8 cellular contexts compared by ENCODE assay signal in the genomic region with DNA sequence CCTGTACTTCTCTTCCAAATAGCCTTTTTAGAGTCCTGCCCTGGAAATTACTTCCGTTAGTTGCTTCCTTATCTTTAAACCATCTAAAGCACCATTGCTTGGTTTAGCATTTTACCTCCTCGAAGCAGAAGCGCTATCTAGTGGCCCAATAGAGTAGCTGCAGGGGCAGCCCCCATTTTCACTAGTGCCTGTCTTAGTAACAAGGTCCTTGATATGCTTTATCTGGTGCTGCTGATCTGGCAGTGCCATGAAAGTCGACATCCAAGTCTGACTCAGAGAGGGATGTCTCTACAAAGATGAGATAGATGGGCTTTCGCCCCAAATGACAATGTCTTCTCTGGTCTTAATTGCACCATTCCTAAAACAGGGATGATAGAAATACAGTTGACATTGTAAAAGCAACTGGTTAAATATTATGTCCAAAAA. TPM values are rescaled to one million over a fixed set of nuclear protein-coding genes. Genes with fewer than 3 reads are reported as not detected.
A peak's percentile ranks its signal among the peaks of the same experiment; 100 is the strongest.
DNase-seq lines count a peak whose midpoint lies in the region; ATAC-seq and TF ChIP-seq lines count a peak whose summit lies in the region.

No MANE protein-coding gene starts in this region.

- H3K4me3 ChIP-seq in choroid plexus epithelial cell (ENCODE audit: low read depth, low read length), result no peak overlapping the region
- H3K4me3 ChIP-seq in lower lobe of right lung, result no peak overlapping the region

- no peaks in the 10 kb centered on the region for H3K4me1 ChIP-seq in lower lobe of right lung

- H3K9me3 ChIP-seq in lower lobe of right lung, result no peaks in the 10 kb centered on the region

- no peaks in the 10 kb centered on the region for H3K36me3 ChIP-seq in lower lobe of right lung

- ATAC-seq in HG03457 (IDR thresholded peaks at IDR 0.05; ENCODE audit: unreplicated experiment), result peak; percentile 83
- peak; percentile 79 to 88 for ATAC-seq in lower lobe of right lung
- ATAC-seq in HG02763 (IDR thresholded peaks at IDR 0.05; ENCODE audit: unreplicated experiment), result no peak

- intact Hi-C loops in lower lobe of right lung (cut with DNase I), result no loop called here

- in situ Hi-C loops in GM13976 (cut with MboI; ENCODE audit: low sequenced_read_pairs, unreplicated experiment), result no loop called here

- peak; percentile 77 for DNase-seq in GM13976 (ENCODE audit: low spot score)
- peak; percentile 70 to 85 for DNase-seq in NCI-H526 (lab: John Stamatoyannopoulos, UW)
- peak; percentile 57 to 70 for DNase-seq in activated CD4-positive, alpha-beta T cell treated with anti-CD3 and anti-CD28 coated beads for 4 hours
- peak; percentile 88 for DNase-seq in choroid plexus epithelial cell (ENCODE audit: low read depth)
- DNase-seq in lower lobe of right lung, result peak; percentile 59
- peak; percentile 44 for DNase-seq in stimulated activated CD8-positive, alpha-beta memory T cell treated with anti-CD3 and anti-CD28 coated beads, Interleukin-15, amount 100 ng/mL, for 1 hour (ENCODE audit: low read depth)

- H3K27ac ChIP-seq in lower lobe of right lung, result no peak overlapping the region

- no peaks in the 10 kb centered on the region for H3K27me3 ChIP-seq in lower lobe of right lung (ENCODE audit: low read depth)

- TF ChIP-seq CTCF in GM13976 (IDR thresholded peaks at IDR 0.05; ENCODE audit: borderline replicate concordance, control extremely low read depth, extremely low read depth, insufficient read depth, missing control alignments) (peak; percentile 92), choroid plexus epithelial cell (conservative IDR thresholded peaks at IDR 0.05; ENCODE audit: low read depth, low read length) (peak; percentile 99), lower lobe of right lung (IDR thresholded peaks at IDR 0.05) (peak; percentile 77)

RNA-seq across cellular contexts. Expression of gene CIT, which starts 25.0 kb away (rescaled TPM):
- 18.0 TPM for total RNA-seq in lower lobe of right lung
